26 cellular contexts compared by ENCODE assay signal in genomic region chr3:31680072-31680870, GRCh38.
DNase-seq lines count a peak whose midpoint lies in the region; ATAC-seq and TF ChIP-seq lines count a peak whose summit lies in the region.
"Had no signal": no experiment of that assay in that cellular context is flagged by ENCODE, and none has a peak within 500 bp of the region (broad histone marks: within the 10 kb centered on the region; RNA-seq: fewer than 3 reads in every experiment).

No MANE protein-coding gene starts in this region.

- no peaks in the 10 kb centered on the region for H3K9me3 ChIP-seq in right atrium auricular region

- no peaks in the 10 kb centered on the region for H3K9me3 Mint-ChIP-seq in osteocyte (ENCODE audit: unreplicated experiment)
- H3K9me3 Mint-ChIP-seq: activated CD8-positive, alpha-beta T cell treated with anti-CD3 and anti-CD28 coated beads for 36 hours; activated naive CD4-positive, alpha-beta T cell treated with anti-CD3 and anti-CD28 coated beads for 36 hours; activated T-cell treated with anti-CD3 and anti-CD28 coated beads, Interleukin-2, amount 50 U/mL, for 4 hours; naive thymus-derived CD8-positive, alpha-beta T cell had no signal

- intact Hi-C loops in Right ventricle myocardium superior (cut with DNase I): no loop called here

- ATAC-seq in Right ventricle myocardium superior (ENCODE audit: poor library complexity) (no peak), HG03342 (IDR thresholded peaks at IDR 0.05; ENCODE audit: unreplicated experiment) (no peak), GM19397 (IDR thresholded peaks at IDR 0.05; ENCODE audit: unreplicated experiment) (no peak)
- ATAC-seq: activated CD8-positive, alpha-beta T cell treated with anti-CD3 and anti-CD28 coated beads for 36 hours; activated T-cell treated with anti-CD3 and anti-CD28 coated beads, Interleukin-2, amount 50 U/mL, for 4 hours; naive thymus-derived CD8-positive, alpha-beta T cell had no signal

- TF ChIP-seq CTCF in right atrium auricular region (IDR thresholded peaks at IDR 0.05) (no peak), osteocyte (IDR thresholded peaks at IDR 0.05) (no peak)

- H3K36me3 Mint-ChIP-seq in osteocyte (ENCODE audit: unreplicated experiment): peaks cover 25% of the 10 kb centered on the region
- H3K36me3 Mint-ChIP-seq: naive thymus-derived CD8-positive, alpha-beta T cell had no signal

- no peaks in the 10 kb centered on the region for H3K27me3 ChIP-seq in right atrium auricular region

- no peaks in the 10 kb centered on the region for H3K27me3 Mint-ChIP-seq in osteocyte (ENCODE audit: unreplicated experiment)
- H3K27me3 Mint-ChIP-seq: activated CD8-positive, alpha-beta T cell treated with anti-CD3 and anti-CD28 coated beads for 36 hours had no signal

- no peaks in the 10 kb centered on the region for H3K36me3 ChIP-seq in right atrium auricular region

- H3K4me3 ChIP-seq in right atrium auricular region: no peak overlapping the region

- no peaks in the 10 kb centered on the region for H3K4me1 ChIP-seq in right atrium auricular region

- peak; percentile 48 for DNase-seq in right atrium auricular region (ENCODE audit: low spot score)
- DNase-seq in Right ventricle myocardium superior: no peak
- peak; percentile 45 for DNase-seq in iPS-NIHi11 (ENCODE audit: low spot score)
- DNase-seq in osteocyte (ENCODE audit: extremely low spot score, unreplicated experiment): peak; percentile 73
- DNase-seq in mesenteric fat pad (ENCODE audit: low spot score): no peak
- no peak for DNase-seq in HuH-7.5 (ENCODE audit: low spot score)
- DNase-seq: 8988T; activated CD4-positive, CD25-positive, alpha-beta regulatory T cell treated with anti-CD3 and anti-CD28 coated beads, Interleukin-2, amount 50 U/mL, for 72 hours; activated CD8-positive, alpha-beta T cell treated with anti-CD3 and anti-CD28 coated beads for 36 hours; activated naive CD4-positive, alpha-beta T cell treated with anti-CD3 and anti-CD28 coated beads for 36 hours; activated T-cell treated with anti-CD3 and anti-CD28 coated beads, Interleukin-2, amount 50 U/mL, for 4 hours; AML-193; amygdala; caudate nucleus; foreskin fibroblast; HCEC 1CT; mammary epithelial cell; naive thymus-derived CD8-positive, alpha-beta T cell; NCI-H1105; NCI-H2029 treated with DMSO at 0.1 percent for 48 hours; NCI-H226; SHP77 treated with DMSO at 0.1 percent for 48 hours; substantia nigra had no signal

- H3K4me1 Mint-ChIP-seq in osteocyte (ENCODE audit: unreplicated experiment): peaks cover 10% of the 10 kb centered on the region
- H3K4me1 Mint-ChIP-seq: naive thymus-derived CD8-positive, alpha-beta T cell had no signal

- no peak overlapping the region for H3K27ac ChIP-seq in right atrium auricular region
- H3K27ac ChIP-seq: epithelial cell of prostate had no signal

- H3K4me3 Mint-ChIP-seq in osteocyte (ENCODE audit: unreplicated experiment): no peak overlapping the region
- H3K4me3 Mint-ChIP-seq: activated CD8-positive, alpha-beta T cell treated with anti-CD3 and anti-CD28 coated beads for 36 hours; activated naive CD4-positive, alpha-beta T cell treated with anti-CD3 and anti-CD28 coated beads for 36 hours; activated T-cell treated with anti-CD3 and anti-CD28 coated beads, Interleukin-2, amount 50 U/mL, for 4 hours; naive thymus-derived CD8-positive, alpha-beta T cell had no signal

- H3K27ac Mint-ChIP-seq in osteocyte (ENCODE audit: unreplicated experiment): no peak overlapping the region
- H3K27ac Mint-ChIP-seq: activated CD8-positive, alpha-beta T cell treated with anti-CD3 and anti-CD28 coated beads for 36 hours; activated naive CD4-positive, alpha-beta T cell treated with anti-CD3 and anti-CD28 coated beads for 36 hours had no signal

Comparison
In these comparisons a context has a peak if more than half of its experiments do, and no peak if none do; other contexts are left out.
1. DNase-seq: peak in right atrium auricular region (single experiment), iPS-NIHi11 (single experiment) and osteocyte (single experiment); none in Right ventricle myocardium superior (single experiment), mesenteric fat pad (single experiment) and HuH-7.5 (single experiment).